In the genomic region with DNA sequence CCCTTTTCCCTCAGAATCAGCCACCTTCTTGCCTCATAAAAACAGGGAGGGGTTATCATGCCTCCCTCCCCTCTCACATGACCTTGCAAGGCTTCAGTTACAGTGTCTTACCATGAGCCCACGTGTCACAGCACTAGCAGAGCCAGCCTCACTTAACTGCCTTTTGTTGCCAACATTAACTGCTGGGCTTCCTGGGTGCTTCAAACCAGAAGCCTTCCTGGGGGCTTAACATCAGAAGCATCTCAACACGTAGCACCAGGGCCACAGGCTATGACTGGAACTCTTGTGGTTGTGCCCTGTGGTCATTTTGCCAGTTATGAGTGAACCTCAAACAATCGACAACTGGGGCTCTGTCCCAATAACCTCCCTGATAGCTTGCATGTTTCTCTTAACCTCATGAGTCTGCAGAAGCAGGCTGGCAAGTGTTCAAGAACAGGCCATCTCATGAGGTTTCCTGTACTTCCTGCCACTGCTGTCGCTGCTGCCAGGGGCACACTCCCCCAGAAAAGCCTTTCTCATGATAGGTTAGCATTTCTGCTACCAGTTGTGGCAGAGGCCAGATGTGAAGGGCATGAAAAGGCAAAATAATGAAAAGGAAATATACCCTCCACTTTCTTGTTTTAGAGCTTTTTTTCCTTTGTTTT, we compare ENCODE assay signal across 1 cellular context.
TF ChIP-seq lines count a peak whose summit lies in the region.

No MANE protein-coding gene starts in this region.

TF ChIP-seq in K562, 482 proteins besides CTCF, POLR2A, EP300 and RAD21 (continued from another document and continues in another):
- TF ChIP-seq, protein P1, sequence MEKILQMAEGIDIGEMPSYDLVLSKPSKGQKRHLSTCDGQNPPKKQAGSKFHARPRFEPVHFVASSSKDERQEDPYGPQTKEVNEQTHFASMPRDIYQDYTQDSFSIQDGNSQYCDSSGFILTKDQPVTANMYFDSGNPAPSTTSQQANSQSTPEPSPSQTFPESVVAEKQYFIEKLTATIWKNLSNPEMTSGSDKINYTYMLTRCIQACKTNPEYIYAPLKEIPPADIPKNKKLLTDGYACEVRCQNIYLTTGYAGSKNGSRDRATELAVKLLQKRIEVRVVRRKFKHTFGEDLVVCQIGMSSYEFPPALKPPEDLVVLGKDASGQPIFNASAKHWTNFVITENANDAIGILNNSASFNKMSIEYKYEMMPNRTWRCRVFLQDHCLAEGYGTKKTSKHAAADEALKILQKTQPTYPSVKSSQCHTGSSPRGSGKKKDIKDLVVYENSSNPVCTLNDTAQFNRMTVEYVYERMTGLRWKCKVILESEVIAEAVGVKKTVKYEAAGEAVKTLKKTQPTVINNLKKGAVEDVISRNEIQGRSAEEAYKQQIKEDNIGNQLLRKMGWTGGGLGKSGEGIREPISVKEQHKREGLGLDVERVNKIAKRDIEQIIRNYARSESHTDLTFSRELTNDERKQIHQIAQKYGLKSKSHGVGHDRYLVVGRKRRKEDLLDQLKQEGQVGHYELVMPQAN (IDR thresholded peaks at IDR 0.05; ENCODE audit: borderline replicate concordance), result no peak
- TF ChIP-seq THRAP3 (IDR thresholded peaks at IDR 0.05; ENCODE audit: borderline replicate concordance), result no peak
- TF ChIP-seq, protein P2, sequence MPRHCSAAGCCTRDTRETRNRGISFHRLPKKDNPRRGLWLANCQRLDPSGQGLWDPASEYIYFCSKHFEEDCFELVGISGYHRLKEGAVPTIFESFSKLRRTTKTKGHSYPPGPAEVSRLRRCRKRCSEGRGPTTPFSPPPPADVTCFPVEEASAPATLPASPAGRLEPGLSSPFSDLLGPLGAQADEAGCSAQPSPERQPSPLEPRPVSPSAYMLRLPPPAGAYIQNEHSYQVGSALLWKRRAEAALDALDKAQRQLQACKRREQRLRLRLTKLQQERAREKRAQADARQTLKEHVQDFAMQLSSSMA (CRISPR knock-in tag; IDR thresholded peaks at IDR 0.05), result peak; percentile 69; the same call in 1 of the 2 replicates
- no peak for TF ChIP-seq TAF9B (IDR thresholded peaks at IDR 0.05; ENCODE audit: partially characterized antibody)
- TF ChIP-seq, protein P3, sequence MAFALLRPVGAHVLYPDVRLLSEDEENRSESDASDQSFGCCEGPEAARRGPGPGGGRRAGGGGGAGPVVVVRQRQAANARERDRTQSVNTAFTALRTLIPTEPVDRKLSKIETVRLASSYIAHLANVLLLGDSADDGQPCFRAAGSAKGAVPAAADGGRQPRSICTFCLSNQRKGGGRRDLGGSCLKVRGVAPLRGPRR (CRISPR knock-in tag; IDR thresholded peaks at IDR 0.05), result peak; percentile 61; the same call in 1 of the 2 replicates
- no peak; the same call in 1 of the 2 replicates for TF ChIP-seq ZBTB26 (CRISPR knock-in tag; IDR thresholded peaks at IDR 0.05)
- peak; percentile 60; the same call in 1 of the 2 replicates for TF ChIP-seq ZNF41 (CRISPR knock-in tag; conservative IDR thresholded peaks at IDR 0.05)
- TF ChIP-seq, protein P4, sequence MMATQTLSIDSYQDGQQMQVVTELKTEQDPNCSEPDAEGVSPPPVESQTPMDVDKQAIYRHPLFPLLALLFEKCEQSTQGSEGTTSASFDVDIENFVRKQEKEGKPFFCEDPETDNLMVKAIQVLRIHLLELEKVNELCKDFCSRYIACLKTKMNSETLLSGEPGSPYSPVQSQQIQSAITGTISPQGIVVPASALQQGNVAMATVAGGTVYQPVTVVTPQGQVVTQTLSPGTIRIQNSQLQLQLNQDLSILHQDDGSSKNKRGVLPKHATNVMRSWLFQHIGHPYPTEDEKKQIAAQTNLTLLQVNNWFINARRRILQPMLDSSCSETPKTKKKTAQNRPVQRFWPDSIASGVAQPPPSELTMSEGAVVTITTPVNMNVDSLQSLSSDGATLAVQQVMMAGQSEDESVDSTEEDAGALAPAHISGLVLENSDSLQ (IDR thresholded peaks at IDR 0.05), result 0 out of 2 replicates have a peak, but pooled peaks have one; percentile 1
- TF ChIP-seq, protein P5, sequence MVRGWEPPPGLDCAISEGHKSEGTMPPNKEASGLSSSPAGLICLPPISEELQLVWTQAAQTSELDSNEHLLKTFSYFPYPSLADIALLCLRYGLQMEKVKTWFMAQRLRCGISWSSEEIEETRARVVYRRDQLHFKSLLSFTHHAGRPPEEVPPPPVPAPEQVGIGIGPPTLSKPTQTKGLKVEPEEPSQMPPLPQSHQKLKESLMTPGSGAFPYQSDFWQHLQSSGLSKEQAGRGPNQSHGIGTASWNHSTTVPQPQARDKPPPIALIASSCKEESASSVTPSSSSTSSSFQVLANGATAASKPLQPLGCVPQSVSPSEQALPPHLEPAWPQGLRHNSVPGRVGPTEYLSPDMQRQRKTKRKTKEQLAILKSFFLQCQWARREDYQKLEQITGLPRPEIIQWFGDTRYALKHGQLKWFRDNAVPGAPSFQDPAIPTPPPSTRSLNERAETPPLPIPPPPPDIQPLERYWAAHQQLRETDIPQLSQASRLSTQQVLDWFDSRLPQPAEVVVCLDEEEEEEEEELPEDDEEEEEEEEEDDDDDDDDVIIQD (CRISPR knock-in tag; IDR thresholded peaks at IDR 0.05), result peak; percentile 92
- no peak for TF ChIP-seq EGR1 (conservative IDR thresholded peaks at IDR 0.05)
- TF ChIP-seq ZNF3 (CRISPR knock-in tag; IDR thresholded peaks at IDR 0.05), result no peak
- TF ChIP-seq XRCC3 (IDR thresholded peaks at IDR 0.05), result no peak
- TF ChIP-seq MLLT1 (IDR thresholded peaks at IDR 0.05), result no peak
- TF ChIP-seq ZNF282 (CRISPR knock-in tag; IDR thresholded peaks at IDR 0.05), result no peak
- no peak for TF ChIP-seq RBM39 (optimal IDR thresholded peaks at IDR 0.05; ENCODE audit: low read depth, low read length)
- TF ChIP-seq AFF1 (IDR thresholded peaks at IDR 0.05; ENCODE audit: low read depth in 1 of 2, partially characterized antibody in 2 of 2), result no peak
- peak; percentile 86 for TF ChIP-seq ZKSCAN8 (CRISPR knock-in tag; IDR thresholded peaks at IDR 0.05)
- TF ChIP-seq BHLHE40 (IDR thresholded peaks at IDR 0.05; ENCODE audit: low read length), result peak; percentile 85
- no peak for TF ChIP-seq ZNF77 (CRISPR knock-in tag; IDR thresholded peaks at IDR 0.05)
- TF ChIP-seq SRF (CRISPR knock-in tag; IDR thresholded peaks at IDR 0.05), result no peak
- peak; percentile 70 for TF ChIP-seq NUFIP1 (IDR thresholded peaks at IDR 0.05; ENCODE audit: partially characterized antibody)
- TF ChIP-seq FOXA1 (IDR thresholded peaks at IDR 0.05; ENCODE audit: borderline replicate concordance), result no peak
- TF ChIP-seq SMC3 (conservative IDR thresholded peaks at IDR 0.05; ENCODE audit: insufficient read depth, low read depth, low read length), result no peak
- TF ChIP-seq, protein P6, sequence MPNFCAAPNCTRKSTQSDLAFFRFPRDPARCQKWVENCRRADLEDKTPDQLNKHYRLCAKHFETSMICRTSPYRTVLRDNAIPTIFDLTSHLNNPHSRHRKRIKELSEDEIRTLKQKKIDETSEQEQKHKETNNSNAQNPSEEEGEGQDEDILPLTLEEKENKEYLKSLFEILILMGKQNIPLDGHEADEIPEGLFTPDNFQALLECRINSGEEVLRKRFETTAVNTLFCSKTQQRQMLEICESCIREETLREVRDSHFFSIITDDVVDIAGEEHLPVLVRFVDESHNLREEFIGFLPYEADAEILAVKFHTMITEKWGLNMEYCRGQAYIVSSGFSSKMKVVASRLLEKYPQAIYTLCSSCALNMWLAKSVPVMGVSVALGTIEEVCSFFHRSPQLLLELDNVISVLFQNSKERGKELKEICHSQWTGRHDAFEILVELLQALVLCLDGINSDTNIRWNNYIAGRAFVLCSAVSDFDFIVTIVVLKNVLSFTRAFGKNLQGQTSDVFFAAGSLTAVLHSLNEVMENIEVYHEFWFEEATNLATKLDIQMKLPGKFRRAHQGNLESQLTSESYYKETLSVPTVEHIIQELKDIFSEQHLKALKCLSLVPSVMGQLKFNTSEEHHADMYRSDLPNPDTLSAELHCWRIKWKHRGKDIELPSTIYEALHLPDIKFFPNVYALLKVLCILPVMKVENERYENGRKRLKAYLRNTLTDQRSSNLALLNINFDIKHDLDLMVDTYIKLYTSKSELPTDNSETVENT (CRISPR knock-in tag; IDR thresholded peaks at IDR 0.05), result no peak
- no peak for TF ChIP-seq KAT2B (IDR thresholded peaks at IDR 0.05; ENCODE audit: low read depth, low read length)
- TF ChIP-seq ERF (CRISPR knock-in tag; IDR thresholded peaks at IDR 0.05), result peak; percentile 87; the same call in 1 of the 2 replicates
- 0 out of 2 replicates have a peak, but pooled peaks have one; percentile 37 for TF ChIP-seq SMARCC2 (IDR thresholded peaks at IDR 0.05; ENCODE audit: low read depth)
- no peak; the same call in 1 of the 2 replicates for TF ChIP-seq ZNF324 (CRISPR knock-in tag; IDR thresholded peaks at IDR 0.05)
- TF ChIP-seq HMG20A (CRISPR knock-in tag; conservative IDR thresholded peaks at IDR 0.05), result no peak
- TF ChIP-seq, protein P7, sequence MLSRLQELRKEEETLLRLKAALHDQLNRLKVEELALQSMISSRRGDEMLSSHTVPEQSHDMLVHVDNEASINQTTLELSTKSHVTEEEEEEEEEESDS (CRISPR knock-in tag; IDR thresholded peaks at IDR 0.05), result no peak
- TF ChIP-seq CBX1 (IDR thresholded peaks at IDR 0.05; ENCODE audit: low read depth), result no peak
- peak; percentile 91 for TF ChIP-seq MECOM (CRISPR knock-in tag; IDR thresholded peaks at IDR 0.05)
- TF ChIP-seq ZNF699 (CRISPR knock-in tag; IDR thresholded peaks at IDR 0.05; ENCODE audit: insufficient replicate concordance), result no peak
- peak; percentile 61 for TF ChIP-seq PTRF (tag; IDR thresholded peaks at IDR 0.05)
- TF ChIP-seq, protein P8, sequence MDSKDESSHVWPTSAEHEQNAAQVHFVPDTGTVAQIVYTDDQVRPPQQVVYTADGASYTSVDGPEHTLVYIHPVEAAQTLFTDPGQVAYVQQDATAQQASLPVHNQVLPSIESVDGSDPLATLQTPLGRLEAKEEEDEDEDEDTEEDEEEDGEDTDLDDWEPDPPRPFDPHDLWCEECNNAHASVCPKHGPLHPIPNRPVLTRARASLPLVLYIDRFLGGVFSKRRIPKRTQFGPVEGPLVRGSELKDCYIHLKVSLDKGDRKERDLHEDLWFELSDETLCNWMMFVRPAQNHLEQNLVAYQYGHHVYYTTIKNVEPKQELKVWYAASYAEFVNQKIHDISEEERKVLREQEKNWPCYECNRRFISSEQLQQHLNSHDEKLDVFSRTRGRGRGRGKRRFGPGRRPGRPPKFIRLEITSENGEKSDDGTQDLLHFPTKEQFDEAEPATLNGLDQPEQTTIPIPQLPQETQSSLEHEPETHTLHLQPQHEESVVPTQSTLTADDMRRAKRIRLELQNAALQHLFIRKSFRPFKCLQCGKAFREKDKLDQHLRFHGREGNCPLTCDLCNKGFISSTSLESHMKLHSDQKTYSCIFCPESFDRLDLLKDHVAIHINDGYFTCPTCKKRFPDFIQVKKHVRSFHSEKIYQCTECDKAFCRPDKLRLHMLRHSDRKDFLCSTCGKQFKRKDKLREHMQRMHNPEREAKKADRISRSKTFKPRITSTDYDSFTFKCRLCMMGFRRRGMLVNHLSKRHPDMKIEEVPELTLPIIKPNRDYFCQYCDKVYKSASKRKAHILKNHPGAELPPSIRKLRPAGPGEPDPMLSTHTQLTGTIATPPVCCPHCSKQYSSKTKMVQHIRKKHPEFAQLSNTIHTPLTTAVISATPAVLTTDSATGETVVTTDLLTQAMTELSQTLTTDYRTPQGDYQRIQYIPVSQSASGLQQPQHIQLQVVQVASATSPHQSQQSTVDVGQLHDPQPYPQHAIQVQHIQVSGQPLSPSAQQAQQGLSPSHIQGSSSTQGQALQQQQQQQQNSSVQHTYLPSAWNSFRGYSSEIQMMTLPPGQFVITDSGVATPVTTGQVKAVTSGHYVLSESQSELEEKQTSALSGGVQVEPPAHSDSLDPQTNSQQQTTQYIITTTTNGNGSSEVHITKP (IDR thresholded peaks at IDR 0.05; ENCODE audit: partially characterized antibody), result no peak
- no peak for TF ChIP-seq KHSRP (IDR thresholded peaks at IDR 0.05)
- no peak for TF ChIP-seq HNRNPK (IDR thresholded peaks at IDR 0.05; ENCODE audit: low read depth, low read length, poor library complexity, severe bottlenecking)
- TF ChIP-seq ASH1L (IDR thresholded peaks at IDR 0.05; ENCODE audit: borderline replicate concordance, low read depth, partially characterized antibody), result no peak
- no peak for TF ChIP-seq ZNF124 (CRISPR knock-in tag; IDR thresholded peaks at IDR 0.05)
